ENCODE assay signal across 32 cellular contexts in the genomic region with DNA sequence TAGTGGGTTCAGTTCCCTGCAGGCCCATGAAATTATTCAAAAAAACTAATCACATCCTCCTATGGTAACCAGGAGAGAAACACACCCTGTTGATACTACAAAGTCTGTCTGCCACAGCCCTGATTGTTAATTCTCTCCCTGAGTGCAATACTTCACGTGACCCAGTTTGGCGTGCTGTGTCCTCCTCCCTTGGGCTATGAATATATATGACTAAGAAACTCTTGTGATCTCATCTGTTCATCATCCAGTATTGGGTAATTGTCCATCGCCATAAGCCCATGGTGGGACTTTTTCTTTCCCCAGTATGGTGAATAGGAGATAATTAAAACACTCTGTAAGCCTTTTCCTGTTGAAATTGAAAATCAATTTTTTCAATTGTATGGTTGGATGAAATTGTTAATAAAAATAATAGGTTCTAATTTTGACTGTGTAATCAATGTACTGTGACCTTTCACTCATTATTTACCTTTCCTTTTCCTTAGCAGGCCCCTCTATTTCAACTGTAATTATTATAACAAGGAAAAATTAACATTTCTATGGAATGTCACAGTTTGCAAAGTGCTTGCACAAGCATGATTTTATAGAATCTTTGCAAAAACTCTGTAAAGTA.
DNase-seq lines count a peak whose midpoint lies in the region; ATAC-seq and TF ChIP-seq lines count a peak whose summit lies in the region.
"Had no signal": no experiment of that assay in that cellular context is flagged by ENCODE, and none has a peak within 500 bp of the region (broad histone marks: within the 10 kb centered on the region; RNA-seq: fewer than 3 reads in every experiment).

No MANE protein-coding gene starts in this region.

- no peaks in the 10 kb centered on the region for H3K27me3 ChIP-seq in GM23338 (ENCODE audit: insufficient read depth)
- no peaks in the 10 kb centered on the region for H3K27me3 ChIP-seq in PC-3 (ENCODE audit: low read length)
- no peaks in the 10 kb centered on the region for H3K27me3 ChIP-seq in colonic mucosa
- H3K27me3 ChIP-seq: gastrocnemius medialis, left lung, suprapubic skin, vagina had no signal

- peaks cover 36% of the 10 kb centered on the region for H3K9me3 Mint-ChIP-seq in GM23338

- TF ChIP-seq CTCF in GM23338 (conservative IDR thresholded peaks at IDR 0.05; ENCODE audit: low read depth in 2 of 2): no peak
- TF ChIP-seq CTCF in PC-3 (conservative IDR thresholded peaks at IDR 0.05; ENCODE audit: low read depth, low read length): no peak
- no peak for TF ChIP-seq CTCF in cardiac fibroblast (IDR thresholded peaks at IDR 0.05; ENCODE audit: low read depth, low read length)
- no peak for TF ChIP-seq CTCF in colonic mucosa (IDR thresholded peaks at IDR 0.05)

- H3K4me2 ChIP-seq in GM23338 (no peak overlapping the region), PC-3 (ENCODE audit: low read length) (no peak overlapping the region)

- H3K9me3 ChIP-seq in PC-3 (ENCODE audit: low read length): peaks cover 6% of the 10 kb centered on the region; the same call in 1 of the 2 replicates
- no peaks in the 10 kb centered on the region for H3K9me3 ChIP-seq in colonic mucosa
- H3K9me3 ChIP-seq: gastrocnemius medialis, suprapubic skin, vagina had no signal

- H3K27me3 Mint-ChIP-seq in GM23338 (ENCODE audit: insufficient read depth, low read depth, poor library complexity): peaks cover 2% of the 10 kb centered on the region
- H3K27me3 Mint-ChIP-seq: activated B cell treated with CpG ODN at 0.5 μM for 24 hours; activated naive CD4-positive, alpha-beta T cell treated with anti-CD3 and anti-CD28 coated beads, Interleukin-2, amount 50 U/mL, for 24 hours; activated T-helper 17 cell treated with anti-CD3 and anti-CD28 coated beads, Interleukin-2, amount 50 U/mL, for 72 hours; CD4-positive, CD25-positive, alpha-beta regulatory T cell; stimulated activated naive B cell treated with anti-CD40 and anti-IgM and Interleukin-4, amounts not matched to agents 10 μg/mL and 1 μg/mL and 100 μg/mL, for 72 hours had no signal

- CTCF ChIA-PET in PC-3 (lab: Charles Lee): no interaction called here

- H4K20me1 ChIP-seq in GM23338 (replicated peaks; ENCODE audit: insufficient read depth) (no peaks in the 10 kb centered on the region), PC-3 (ENCODE audit: low read length) (no peaks in the 10 kb centered on the region)

- no TSS peak for BruUV-seq in PC-3 (replicated peaks; lab: Mats Ljungman, UMichigan)

- intact Hi-C loops in PC-3 (cut with micrococcal nuclease): loop anchor here (10.0 kb wide), 1 partner anchor 292 kb away; no protein-coding TSS in a partner anchor
- intact Hi-C loops in colonic mucosa (cut with DNase I): no loop called here

- H3K27ac ChIP-seq in GM23338 (ENCODE audit: low read depth): no peak overlapping the region
- no peak overlapping the region for H3K27ac ChIP-seq in PC-3 (ENCODE audit: low read length)
- no peak overlapping the region for H3K27ac ChIP-seq in colonic mucosa
- H3K27ac ChIP-seq: epithelial cell of prostate, gastrocnemius medialis, left lung, suprapubic skin, vagina had no signal

- H3F3A ChIP-seq in GM23338 (replicated peaks; ENCODE audit: low read depth): no peaks in the 10 kb centered on the region
- H3F3A ChIP-seq in PC-3 (ENCODE audit: low read length, unreplicated experiment): no peaks in the 10 kb centered on the region

- peaks cover 16% of the 10 kb centered on the region; the same call in 2 of the 3 replicates for H3K4me1 Mint-ChIP-seq in GM23338
- H3K4me1 Mint-ChIP-seq: activated B cell treated with CpG ODN at 0.5 μM for 24 hours; activated naive CD4-positive, alpha-beta T cell treated with anti-CD3 and anti-CD28 coated beads, Interleukin-2, amount 50 U/mL, for 24 hours; activated T-helper 17 cell treated with anti-CD3 and anti-CD28 coated beads, Interleukin-2, amount 50 U/mL, for 72 hours; CD4-positive, CD25-positive, alpha-beta regulatory T cell; immature natural killer cell; natural killer cell; stimulated activated naive B cell treated with anti-CD40 and anti-IgM and Interleukin-4, amounts not matched to agents 10 μg/mL and 1 μg/mL and 100 μg/mL, for 72 hours had no signal

- H3K4me1 ChIP-seq in GM23338 (ENCODE audit: insufficient read depth): peaks cover 16% of the 10 kb centered on the region
- H3K4me1 ChIP-seq in PC-3 (ENCODE audit: insufficient read depth, low read length): no peaks in the 10 kb centered on the region
- H3K4me1 ChIP-seq in colonic mucosa: no peaks in the 10 kb centered on the region
- H3K4me1 ChIP-seq: gastrocnemius medialis, left lung, suprapubic skin, vagina had no signal

- DNase-seq in GM23338 (ENCODE audit: low spot score) (no peak), PC-3 (peak; percentile 17), cardiac fibroblast (ENCODE audit: low read depth in 2 of 2) (peak; percentile 9), skeletal muscle cell (ENCODE audit: low read depth) (peak; percentile 13), mesenteric fat pad (ENCODE audit: low spot score) (no peak), colonic mucosa (no peak)
- DNase-seq in activated CD4-positive, alpha-beta T cell treated with anti-CD3 and anti-CD28 coated beads for 48 hours: no peak
- DNase-seq: activated B cell treated with CpG ODN at 0.5 μM for 24 hours; activated CD4-positive, alpha-beta T cell treated with anti-CD3 and anti-CD28 coated beads, Interleukin-2, amount 50 U/mL, for 48 hours; activated CD8-positive, alpha-beta memory T cell treated with anti-CD3 and anti-CD28 coated beads, Interleukin-2, amount 50 U/mL, for 48 hours; anterior cingulate cortex; CD4-positive, CD25-positive, alpha-beta regulatory T cell; central memory CD4-positive, alpha-beta T cell; DMS 273 treated with DMSO at 0.1 percent for 48 hours; gastrocnemius medialis; hippocampal formation; immature natural killer cell; KBM-7; left lung; natural killer cell; NCI-H1694; NCI-H524; RPMI8226; stimulated activated CD4-positive, alpha-beta T cell treated with anti-CD3 and anti-CD28 coated beads, Interleukin-4, amount 100 ng/mL, for 24 hours; stimulated activated naive B cell treated with anti-CD40 and anti-IgM and Interleukin-4, amounts not matched to agents 10 μg/mL and 1 μg/mL and 100 μg/mL, for 72 hours had no signal

- no peak overlapping the region for H3K4me3 ChIP-seq in GM23338
- H3K4me3 ChIP-seq in PC-3 (ENCODE audit: low read length): no peak overlapping the region
- H3K4me3 ChIP-seq in cardiac fibroblast (replicated peaks in 1 of 2; ENCODE audit: low read depth in 2 of 2, low read length in 2 of 2): no peak overlapping the region
- no peak overlapping the region for H3K4me3 ChIP-seq in skeletal muscle cell (ENCODE audit: low read depth, low read length)
- no peak overlapping the region for H3K4me3 ChIP-seq in colonic mucosa
- H3K4me3 ChIP-seq: gastrocnemius medialis, left lung, suprapubic skin, vagina had no signal

- no peak overlapping the region for H3K4me3 Mint-ChIP-seq in GM23338
- H3K4me3 Mint-ChIP-seq: activated B cell treated with CpG ODN at 0.5 μM for 24 hours; activated naive CD4-positive, alpha-beta T cell treated with anti-CD3 and anti-CD28 coated beads, Interleukin-2, amount 50 U/mL, for 24 hours; activated T-helper 17 cell treated with anti-CD3 and anti-CD28 coated beads, Interleukin-2, amount 50 U/mL, for 72 hours; CD4-positive, CD25-positive, alpha-beta regulatory T cell; immature natural killer cell; natural killer cell; stimulated activated naive B cell treated with anti-CD40 and anti-IgM and Interleukin-4, amounts not matched to agents 10 μg/mL and 1 μg/mL and 100 μg/mL, for 72 hours; T-helper 2 cell treated with Interferon-gamma antibody and Interleukin-4, amounts not matched to agents 5 μg/mL and 100 μg/mL, for 36 hours had no signal

- H3K36me3 ChIP-seq in GM23338 (ENCODE audit: insufficient read depth) (peaks cover 7% of the 10 kb centered on the region; the same call in 1 of the 2 replicates), PC-3 (ENCODE audit: low read depth, low read length) (no peaks in the 10 kb centered on the region), colonic mucosa (no peaks in the 10 kb centered on the region)
- H3K36me3 ChIP-seq: gastrocnemius medialis, left lung, suprapubic skin, vagina had no signal

- ATAC-seq in GM23338: no peak
- no peak for ATAC-seq in PC-3
- ATAC-seq: activated T-helper 17 cell treated with anti-CD3 and anti-CD28 coated beads, Interleukin-2, amount 50 U/mL, for 72 hours; gastrocnemius medialis; left lung; natural killer cell; SK-N-SH treated with all-trans-retinoic acid at 6 μM for 48 hours; stimulated activated naive B cell treated with anti-CD40 and anti-IgM and Interleukin-4, amounts not matched to agents 10 μg/mL and 1 μg/mL and 100 μg/mL, for 72 hours had no signal

- H3K9me2 ChIP-seq in GM23338 (ENCODE audit: insufficient read depth) (no peaks in the 10 kb centered on the region), PC-3 (replicated peaks; ENCODE audit: low read length) (no peaks in the 10 kb centered on the region)

- H3K9ac ChIP-seq in PC-3 (ENCODE audit: low read length) (no peak overlapping the region), colonic mucosa (ENCODE audit: low read depth in 2 of 2, low read length in 2 of 2) (no peak overlapping the region)

- peaks cover 35% of the 10 kb centered on the region for H3K36me3 Mint-ChIP-seq in GM23338 (ENCODE audit: low read depth)
- H3K36me3 Mint-ChIP-seq: activated naive CD4-positive, alpha-beta T cell treated with anti-CD3 and anti-CD28 coated beads, Interleukin-2, amount 50 U/mL, for 24 hours; CD4-positive, CD25-positive, alpha-beta regulatory T cell; immature natural killer cell; natural killer cell; stimulated activated naive B cell treated with anti-CD40 and anti-IgM and Interleukin-4, amounts not matched to agents 10 μg/mL and 1 μg/mL and 100 μg/mL, for 72 hours had no signal

- H2AFZ ChIP-seq in GM23338 (peak overlapping the region; percentile 73; the same call in 1 of the 2 replicates), PC-3 (ENCODE audit: low read length) (no peak overlapping the region)

- POLR2A ChIA-PET in PC-3 (lab: Charles Lee; ENCODE audit: unreplicated experiment): no interaction called here

- no peak overlapping the region for H3K27ac Mint-ChIP-seq in GM23338
- H3K27ac Mint-ChIP-seq: activated B cell treated with CpG ODN at 0.5 μM for 24 hours; activated naive CD4-positive, alpha-beta T cell treated with anti-CD3 and anti-CD28 coated beads, Interleukin-2, amount 50 U/mL, for 24 hours; activated T-helper 17 cell treated with anti-CD3 and anti-CD28 coated beads, Interleukin-2, amount 50 U/mL, for 72 hours; CD4-positive, CD25-positive, alpha-beta regulatory T cell; immature natural killer cell; natural killer cell; stimulated activated naive B cell treated with anti-CD40 and anti-IgM and Interleukin-4, amounts not matched to agents 10 μg/mL and 1 μg/mL and 100 μg/mL, for 72 hours; T-helper 2 cell treated with Interferon-gamma antibody and Interleukin-4, amounts not matched to agents 5 μg/mL and 100 μg/mL, for 36 hours had no signal

- H3K79me2 ChIP-seq in GM23338 (replicated peaks; ENCODE audit: insufficient read depth): no peaks in the 10 kb centered on the region
- no peaks in the 10 kb centered on the region for H3K79me2 ChIP-seq in PC-3 (ENCODE audit: low read length)

TF ChIP-seq in GM23338, 12 proteins besides CTCF, POLR2A, EP300 and RAD21 (continues in another document):
- TF ChIP-seq CREB1 (CRISPR knock-in tag; IDR thresholded peaks at IDR 0.05; ENCODE audit: low read depth) (no peak), EZH2 (IDR thresholded peaks at IDR 0.05; ENCODE audit: low read depth, unreplicated experiment) (no peak), STAT1 (IDR thresholded peaks at IDR 0.05; ENCODE audit: unreplicated experiment) (no peak), NANOG (IDR thresholded peaks at IDR 0.05; ENCODE audit: borderline replicate concordance) (no peak)

Comparison
In these comparisons a context has a peak if more than half of its experiments do, and no peak if none do; other contexts are left out.
1. DNase-seq: peak in PC-3 (single experiment), cardiac fibroblast (2 of 2) and skeletal muscle cell (single experiment); none in GM23338 (single experiment), mesenteric fat pad (single experiment), activated CD4-positive, alpha-beta T cell treated with anti-CD3 and anti-CD28 coated beads for 48 hours (single experiment) and colonic mucosa (single experiment).